ENCODE assay signal across 8 cellular contexts in the genomic region with DNA sequence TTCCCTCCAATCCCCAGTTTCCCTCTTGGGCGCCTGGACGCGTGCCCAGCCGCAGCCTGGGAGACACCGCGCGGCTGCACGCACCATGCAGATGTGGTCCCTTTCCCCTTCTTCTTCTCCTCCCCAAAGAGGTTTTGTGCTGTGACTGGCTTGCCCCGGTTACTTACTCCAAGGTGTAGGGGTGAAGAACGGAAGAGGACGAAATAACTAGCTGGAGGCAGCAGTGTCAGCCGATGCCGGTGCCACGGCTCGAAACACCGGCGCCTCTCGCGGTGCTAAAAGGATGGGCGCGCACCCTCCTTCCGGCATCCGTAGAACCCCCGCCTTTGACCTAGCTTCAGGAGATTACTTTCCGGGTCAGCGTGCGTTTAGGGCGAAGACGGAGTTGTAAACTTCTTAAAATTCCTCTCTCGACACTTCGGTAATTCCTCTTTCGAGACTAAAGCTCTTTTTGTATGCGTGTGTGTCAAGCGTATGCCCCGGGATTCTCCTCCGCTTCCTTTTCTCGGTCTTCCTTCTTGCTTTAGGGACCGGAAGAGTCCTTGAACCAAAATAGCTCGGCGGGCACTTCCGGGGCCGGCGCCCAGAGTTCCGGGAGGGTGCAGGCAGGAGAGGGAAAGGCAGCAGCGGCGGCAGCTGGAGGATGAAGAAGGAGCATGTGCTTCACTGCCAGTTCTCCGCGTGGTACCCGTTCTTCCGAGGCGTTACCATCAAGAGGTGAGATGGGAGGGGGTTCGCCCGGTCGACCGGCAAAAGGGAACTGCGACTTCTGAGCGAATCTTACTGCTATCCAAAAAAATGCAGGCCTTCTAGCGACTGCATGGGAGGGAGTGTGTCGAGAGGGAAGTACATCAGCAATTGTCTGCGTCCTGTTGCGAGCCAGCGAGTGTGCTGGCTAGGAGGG. TPM values are rescaled to one million over a fixed set of nuclear protein-coding genes. Genes with fewer than 3 reads are reported as not detected.
DNase-seq lines count a peak whose midpoint lies in the region; ATAC-seq and TF ChIP-seq lines count a peak whose summit lies in the region.

A gene with protein sequence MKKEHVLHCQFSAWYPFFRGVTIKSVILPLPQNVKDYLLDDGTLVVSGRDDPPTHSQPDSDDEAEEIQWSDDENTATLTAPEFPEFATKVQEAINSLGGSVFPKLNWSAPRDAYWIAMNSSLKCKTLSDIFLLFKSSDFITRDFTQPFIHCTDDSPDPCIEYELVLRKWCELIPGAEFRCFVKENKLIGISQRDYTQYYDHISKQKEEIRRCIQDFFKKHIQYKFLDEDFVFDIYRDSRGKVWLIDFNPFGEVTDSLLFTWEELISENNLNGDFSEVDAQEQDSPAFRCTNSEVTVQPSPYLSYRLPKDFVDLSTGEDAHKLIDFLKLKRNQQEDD (plus strand): TSS at position 586 of the 904 bp plus-strand sequence. CDS start 58 bp downstream, at position 644.
A gene (minus strand): TSS at position 289 of the 904 bp plus-strand sequence. CDS start 9,600 bp downstream, outside the sequence.

- peak; percentile 14; the same call in 1 of the 2 replicates for TF ChIP-seq RAD21 in IMR-90 (IDR thresholded peaks at IDR 0.05; ENCODE audit: low read length)

- H3K27me3 ChIP-seq in IMR-90 (ENCODE audit: control insufficient read depth, insufficient read depth, low read length) = no peaks in the 10 kb centered on the region

- peak within 1 kb of the TSS; percentile 89 for H3K18ac ChIP-seq in IMR-90 (ENCODE audit: low read depth, low read length)

- POLR2A ChIA-PET in IMR-90 (lab: Charles Lee; ENCODE audit: unreplicated experiment) = interaction anchor here (0.5 to 1.0 kb wide), 5 partner anchors 16 to 551 kb away, joined by 3 to 10 read pairs (median 3); no protein-coding TSS in a partner anchor

- peak within 1 kb of the TSS; percentile 99 for H2BK120ac ChIP-seq in IMR-90 (ENCODE audit: low read depth, low read length)

- peak within 1 kb of the TSS; percentile 97 for H2BK20ac ChIP-seq in IMR-90 (ENCODE audit: low read depth, low read length)

- H3K4me3 ChIP-seq in IMR-90 (ENCODE audit: insufficient read depth, low read depth, low read length) (peak within 1 kb of the TSS; percentile 86), mucosa of descending colon (peak within 1 kb of the TSS; percentile 70)

- peaks cover 11% of the 10 kb centered on the region; the same call in 1 of the 2 replicates for H4K20me1 ChIP-seq in IMR-90 (ENCODE audit: insufficient read depth, low read length)

- intact Hi-C loops in IMR-90 (cut with micrococcal nuclease) (loop anchor here (5.0 kb wide), 2 partner anchors 516 to 881 kb away; no protein-coding TSS in a partner anchor), mucosa of descending colon (cut with DNase I, micrococcal nuclease) (no loop called here)

- dilution Hi-C loops in IMR-90 (cut with HindIII; ENCODE audit: low sequenced_read_pairs, unreplicated experiment) = no loop called here

- in situ Hi-C loops in IMR-90 (cut with MboI; ENCODE audit: low sequenced_read_pairs) = no loop called here

- H3K9me1 ChIP-seq in IMR-90 (ENCODE audit: insufficient read depth, low read length) = 0 out of 2 replicates have a peak, but pooled peaks cover 2% of the 10 kb centered on the region

- BruUV-seq in IMR-90 (replicated peaks; lab: Mats Ljungman, UMichigan) = no TSS peak

- H3K27ac ChIP-seq in IMR-90 (ENCODE audit: insufficient read depth, low read length) = peak within 1 kb of the TSS; percentile 91
- peak within 1 kb of the TSS; percentile 87 for H3K27ac ChIP-seq in epithelial cell of prostate

- H2AK9ac ChIP-seq in IMR-90 (replicated peaks; ENCODE audit: low read depth, low read length, poor library complexity) = peak within 1 kb of the TSS; percentile 97

- H3K56ac ChIP-seq in IMR-90 (ENCODE audit: extremely low read depth, insufficient read depth, low read length) = peak within 1 kb of the TSS; percentile 99

- peak within 1 kb of the TSS; percentile 90 for H3K4me2 ChIP-seq in IMR-90 (ENCODE audit: low read depth, low read length)

- H2AK5ac ChIP-seq in IMR-90 (ENCODE audit: low read depth, low read length) = peak within 1 kb of the TSS; percentile 73

- H3K79me1 ChIP-seq in IMR-90 (ENCODE audit: low read depth in 1 of 2, low read length in 2 of 2) = peaks cover 13 to 61% of the 10 kb centered on the region in 2 experiments

- peak within 1 kb of the TSS; percentile 96 for H2AFZ ChIP-seq in IMR-90 (replicated peaks; ENCODE audit: low read length, poor library complexity)

- H3K9ac ChIP-seq in IMR-90 (ENCODE audit: low read depth, low read length) = peak within 1 kb of the TSS; percentile 93

- H2BK5ac ChIP-seq in IMR-90 (ENCODE audit: low read depth, low read length, poor library complexity, severe bottlenecking) = peak within 1 kb of the TSS; percentile 91

- TF ChIP-seq POLR2A in IMR-90 (IDR thresholded peaks at IDR 0.05; ENCODE audit: low read depth, low read length) = no peak

- CTCF ChIA-PET in IMR-90 (lab: Yijun Ruan, JAX) = interaction anchor here (1.6 kb wide), 1 partner anchor 18 kb away, joined by 4 read pairs; no protein-coding TSS in a partner anchor

- H2BK15ac ChIP-seq in IMR-90 (ENCODE audit: low read depth, low read length) = peak within 1 kb of the TSS; percentile 98; the same call in 2 of the 3 replicates

- peak within 1 kb of the TSS; percentile 97 for H3K4ac ChIP-seq in IMR-90 (ENCODE audit: low read depth, low read length)

- H3K9me3 ChIP-seq in IMR-90 (ENCODE audit: control insufficient read depth, insufficient read depth, low read length) (no peaks in the 10 kb centered on the region), mucosa of descending colon (no peaks in the 10 kb centered on the region)

- TF ChIP-seq CTCF in IMR-90 (conservative IDR thresholded peaks at IDR 0.05; ENCODE audit: low read depth, low read length) (no peak), mucosa of descending colon (IDR thresholded peaks at IDR 0.05) (no peak)

- 0% methylated on average over 25 of the region's 62 CpGs; no CpG with 5 or more reads in 1 of the 2 experiments for WGBS in IMR-90 (ENCODE audit: extremely low coverage in 2 of 2, insufficient read length in 1 of 2), 2 experiments

- H3K4me1 ChIP-seq in IMR-90 (ENCODE audit: control insufficient read depth, insufficient read depth, low read length) (peaks cover 7% of the 10 kb centered on the region; the same call in 1 of the 2 replicates), mucosa of descending colon (ENCODE audit: low read depth) (peaks cover 25% of the 10 kb centered on the region)

- H3K14ac ChIP-seq in IMR-90 (replicated peaks; ENCODE audit: low read depth, low read length) = peak within 1 kb of the TSS; percentile 97

- peak; percentile 78 for DNase-seq in DMS153 (lab: John Stamatoyannopoulos, UW)
- DNase-seq in IMR-90 = peak; percentile 88
- peak; percentile 61 for DNase-seq in OCI-M2 (lab: John Stamatoyannopoulos, UW; ENCODE audit: unreplicated experiment)
- peak; percentile 76 for DNase-seq in activated T-cell treated with anti-CD3 and anti-CD28 coated beads for 4 hours
- peak; percentile 60 for DNase-seq in epithelial cell of prostate (ENCODE audit: low read depth, low spot score)
- DNase-seq in mucosa of descending colon = peak; percentile 89 to 92 (median 91)
- DNase-seq in stimulated activated CD8-positive, alpha-beta memory T cell treated with anti-CD3 and anti-CD28 coated beads, Interleukin-4, amount 100 ng/mL, for 1 hour (ENCODE audit: low read depth in 2 of 2, low spot score in 1 of 2) = peak; percentile 44 to 66

- peak within 1 kb of the TSS; percentile 93 to 100 for H4K8ac ChIP-seq in IMR-90 (ENCODE audit: low read depth in 2 of 2, low read length in 2 of 2)

- H3K36me3 ChIP-seq in IMR-90 (ENCODE audit: control insufficient read depth, insufficient read depth, low read length) = peaks cover 9% of the 10 kb centered on the region
- no peaks in the 10 kb centered on the region for H3K36me3 ChIP-seq in mucosa of descending colon (ENCODE audit: low read depth)

- peak within 1 kb of the TSS; percentile 97 for H4K5ac ChIP-seq in IMR-90 (ENCODE audit: low read depth, low read length)

- H3K23ac ChIP-seq in IMR-90 (ENCODE audit: low read depth, low read length) = peak within 1 kb of the TSS; percentile 98

- ATAC-seq in GM21529 (IDR thresholded peaks at IDR 0.05; ENCODE audit: unreplicated experiment) = peak; percentile 85
- ATAC-seq in IMR-90 (ENCODE audit: low read depth) = peak; percentile 93
- ATAC-seq in mucosa of descending colon = peak; percentile 98

- H4K91ac ChIP-seq in IMR-90 (ENCODE audit: insufficient read depth, low read depth, low read length) = peak within 1 kb of the TSS; percentile 100

TF ChIP-seq in IMR-90, 13 proteins besides CTCF, POLR2A, EP300 and RAD21 (continues in another document):
- TF ChIP-seq FOS (IDR thresholded peaks at IDR 0.05; ENCODE audit: low read depth, low read length) = no peak
- no peak for TF ChIP-seq RCOR1 (IDR thresholded peaks at IDR 0.05; ENCODE audit: insufficient replicate concordance, low read length)
- TF ChIP-seq CHD1 (IDR thresholded peaks at IDR 0.05; ENCODE audit: low read depth, low read length) = no peak
- TF ChIP-seq MXI1 (IDR thresholded peaks at IDR 0.05; ENCODE audit: borderline replicate concordance, low read depth, low read length) = peak; percentile 85
- peak; percentile 74; the same call in 1 of the 2 replicates for TF ChIP-seq MAZ (IDR thresholded peaks at IDR 0.05; ENCODE audit: borderline replicate concordance, low read depth, low read length)
- 0 out of 2 replicates have a peak, but pooled peaks have one; percentile 18 for TF ChIP-seq BHLHE40 (IDR thresholded peaks at IDR 0.05; ENCODE audit: low read depth, low read length)
- no peak for TF ChIP-seq SMC3 (IDR thresholded peaks at IDR 0.05; ENCODE audit: low read depth, low read length)
- no peak for TF ChIP-seq NFE2L2 (IDR thresholded peaks at IDR 0.05; ENCODE audit: low read depth, low read length)
- TF ChIP-seq CEBPB (IDR thresholded peaks at IDR 0.05; ENCODE audit: low read depth, low read length) = no peak

RNA-seq across cellular contexts. Expression of the first gene that starts in this region (rescaled TPM):
- total RNA-seq in IMR-90 (2012; rRNA removed) = 171 and 203 TPM in 2 replicates
- polyA plus RNA-seq in IMR-90 (2012; rRNA removed) = 100 and 108 TPM in 2 replicates
- polyA plus RNA-seq in IMR-90 (2012; cell fraction: cytosol; rRNA removed) = 49.7 and 92.5 TPM in 2 replicates
- 21.9 and 60.9 TPM in 2 replicates for polyA plus RNA-seq in IMR-90 (2012; cell fraction: nucleus; rRNA removed; ENCODE audit: low replicate concordance)
- total RNA-seq in mucosa of descending colon = 10 to 100 TPM; 40.5 to 66.1 (median 48.4) TPM

RNA-seq across cellular contexts. Expression of the second gene that starts in this region (rescaled TPM):
- total RNA-seq in IMR-90 (2012; rRNA removed) = 70.1 and 74.2 TPM in 2 replicates
- polyA plus RNA-seq in IMR-90 (2012; rRNA removed) = 68.7 and 74.6 TPM in 2 replicates
- 25.9 and 61.6 TPM in 2 replicates for polyA plus RNA-seq in IMR-90 (2012; cell fraction: cytosol; rRNA removed)
- polyA plus RNA-seq in IMR-90 (2012; cell fraction: nucleus; rRNA removed; ENCODE audit: low replicate concordance) = 14.5 and 65.6 TPM in 2 replicates
- 10 to 100 TPM; 32.0 to 44.7 (median 32.8) TPM for total RNA-seq in mucosa of descending colon

Comparison
In these comparisons a context has a peak if more than half of its experiments do, and no peak if none do; other contexts are left out.
1. Peak in every context shown above with its lines: DNase-seq, ATAC-seq, H3K4me3 ChIP-seq and H3K27ac ChIP-seq.